Comparison of ENCODE assay signal across 20 cellular contexts in genomic region chr3:170463011-170463410, GRCh38. TPM values are rescaled to one million over a fixed set of nuclear protein-coding genes. Genes with fewer than 3 reads are reported as not detected.
DNase-seq lines count a peak whose midpoint lies in the region; ATAC-seq, FAIRE-seq and TF ChIP-seq lines count a peak whose summit lies in the region.
"Had no signal": no experiment of that assay in that cellular context is flagged by ENCODE, and none has a peak within 500 bp of the region (broad histone marks: within the 10 kb centered on the region; RNA-seq: fewer than 3 reads in every experiment).

No MANE protein-coding gene starts in this region.

- no peak overlapping the region for H3K27ac Mint-ChIP-seq in GM23338
- peak overlapping the region; percentile 26 for H3K27ac Mint-ChIP-seq in mesothelial cell of epicardium
- no peak overlapping the region for H3K27ac Mint-ChIP-seq in activated CD4-positive, alpha-beta memory T cell treated with anti-CD3 and anti-CD28 coated beads, Interleukin-2, amount 10 ng/mL, durations not matched to agents 7 days and 5 days
- H3K27ac Mint-ChIP-seq: CD4-positive, alpha-beta memory T cell; H9 had no signal

- H3K36me3 Mint-ChIP-seq in GM23338 (ENCODE audit: low read depth), result no peaks in the 10 kb centered on the region
- H3K36me3 Mint-ChIP-seq in mesothelial cell of epicardium, result no peaks in the 10 kb centered on the region
- no peaks in the 10 kb centered on the region for H3K36me3 Mint-ChIP-seq in activated CD4-positive, alpha-beta memory T cell treated with anti-CD3 and anti-CD28 coated beads, Interleukin-2, amount 10 ng/mL, durations not matched to agents 7 days and 5 days (ENCODE audit: low read depth)
- H3K36me3 Mint-ChIP-seq: CD4-positive, alpha-beta memory T cell had no signal

- 0 out of 2 replicates have a peak overlapping the region, but pooled peaks have one; percentile 30 for H2AFZ ChIP-seq in GM23338

- FAIRE-seq in small intestine (lab: Jason Lieb, UNC), result no peak
- FAIRE-seq: GM12891, GM18507 had no signal

- H3K36me3 ChIP-seq in GM23338 (ENCODE audit: insufficient read depth) (no peaks in the 10 kb centered on the region), small intestine (ENCODE audit: control insufficient read depth in 2 of 2, insufficient read depth in 2 of 2, low read length in 2 of 2) (no peaks in the 10 kb centered on the region)

- CTCF ChIA-PET in activated CD4-positive, alpha-beta memory T cell treated with anti-CD3 and anti-CD28 coated beads, Interleukin-2, amount 10 ng/mL, durations not matched to agents 7 days and 5 days (lab: Charles Lee), result interaction anchor here (1.0 to 1.4 kb wide), 2 partner anchors 50 to 70 kb away, joined by 3 to 4 read pairs; no protein-coding TSS in a partner anchor

- no peaks in the 10 kb centered on the region for H4K20me1 ChIP-seq in GM23338 (replicated peaks; ENCODE audit: insufficient read depth)

- TF ChIP-seq CTCF in GM23338 (conservative IDR thresholded peaks at IDR 0.05; ENCODE audit: low read depth in 2 of 2) (no peak), epithelial cell of esophagus (IDR thresholded peaks at IDR 0.05; ENCODE audit: insufficient read depth, low read depth, low read length, missing control alignments) (no peak), mesothelial cell of epicardium (IDR thresholded peaks at IDR 0.05; ENCODE audit: unreplicated experiment) (no peak), GM20000 (IDR thresholded peaks at IDR 0.05; ENCODE audit: extremely low read depth, missing control alignments) (no peak)

- H3K27me3 ChIP-seq in GM23338 (ENCODE audit: insufficient read depth) (no peaks in the 10 kb centered on the region), small intestine (ENCODE audit: control insufficient read depth in 2 of 2, insufficient read depth in 2 of 2, low read length in 2 of 2) (peaks cover 0 to 4% of the 10 kb centered on the region in 2 donors)

- H3K4me3 ChIP-seq in GM23338, result no peak overlapping the region
- no peak overlapping the region for H3K4me3 ChIP-seq in epithelial cell of esophagus (ENCODE audit: low read length)
- H3K4me3 ChIP-seq in small intestine (ENCODE audit: low read depth in 1 of 2, low read length in 2 of 2), result no peak overlapping the region

- DNase-seq in GM23338 (ENCODE audit: low spot score) (no peak), epithelial cell of esophagus (ENCODE audit: low read depth) (peak; percentile 43), mesothelial cell of epicardium (ENCODE audit: low spot score in 2 of 2, unreplicated experiment in 2 of 2) (peak in 1 of 2 experiments; percentile 11), renal cortical epithelial cell (ENCODE audit: low read depth) (peak; percentile 22), small intestine (no peak), GM20000 (ENCODE audit: low spot score) (no peak)
- no peak for DNase-seq in activated CD4-positive, alpha-beta memory T cell treated with anti-CD3 and anti-CD28 coated beads, Interleukin-2, amount 10 ng/mL, durations not matched to agents 7 days and 5 days
- DNase-seq: C1 segment of cervical spinal cord; Calu3; CD4-positive, alpha-beta memory T cell; COR-L47; DMS53; DMS79 treated with DMSO at 0.1 percent for 48 hours; GF-D8; H9 had no signal

- H3K9me3 Mint-ChIP-seq in GM23338, result no peaks in the 10 kb centered on the region
- H3K9me3 Mint-ChIP-seq in mesothelial cell of epicardium, result no peaks in the 10 kb centered on the region
- no peaks in the 10 kb centered on the region for H3K9me3 Mint-ChIP-seq in activated CD4-positive, alpha-beta memory T cell treated with anti-CD3 and anti-CD28 coated beads, Interleukin-2, amount 10 ng/mL, durations not matched to agents 7 days and 5 days
- H3K9me3 Mint-ChIP-seq: H9 had no signal

- peaks cover 29% of the 10 kb centered on the region for H3K4me1 ChIP-seq in GM23338 (ENCODE audit: insufficient read depth)
- H3K4me1 ChIP-seq in small intestine (ENCODE audit: control insufficient read depth in 2 of 2, insufficient read depth in 1 of 2, low read depth in 1 of 2, low read length in 1 of 2), result peaks cover 0 to 2% of the 10 kb centered on the region in 2 donors

- POLR2A ChIA-PET in activated CD4-positive, alpha-beta memory T cell treated with anti-CD3 and anti-CD28 coated beads, Interleukin-2, amount 10 ng/mL, durations not matched to agents 7 days and 5 days (lab: Charles Lee), result no interaction called here

- H3K9me3 ChIP-seq in small intestine (ENCODE audit: control insufficient read depth, low read depth), result no peaks in the 10 kb centered on the region

- no peaks in the 10 kb centered on the region for H3K9me2 ChIP-seq in GM23338 (ENCODE audit: insufficient read depth)

- 69 to 79% (median 78%) methylated on average over 4 of the region's 4 CpGs for WGBS in small intestine, 3 donors

- no peak overlapping the region for H3K4me3 Mint-ChIP-seq in GM23338
- H3K4me3 Mint-ChIP-seq in mesothelial cell of epicardium, result no peak overlapping the region
- no peak overlapping the region for H3K4me3 Mint-ChIP-seq in activated CD4-positive, alpha-beta memory T cell treated with anti-CD3 and anti-CD28 coated beads, Interleukin-2, amount 10 ng/mL, durations not matched to agents 7 days and 5 days
- H3K4me3 Mint-ChIP-seq: CD4-positive, alpha-beta memory T cell; H9 had no signal

- ATAC-seq in GM23338, result no peak
- ATAC-seq: HCT116 had no signal

- no peak overlapping the region for H3K4me2 ChIP-seq in GM23338

- no peaks in the 10 kb centered on the region for H3F3A ChIP-seq in GM23338 (replicated peaks; ENCODE audit: low read depth)

- H3K27me3 Mint-ChIP-seq in GM23338 (ENCODE audit: insufficient read depth, low read depth, poor library complexity) (no peaks in the 10 kb centered on the region), mesothelial cell of epicardium (ENCODE audit: low read depth) (no peaks in the 10 kb centered on the region)
- peaks cover 25% of the 10 kb centered on the region for H3K27me3 Mint-ChIP-seq in activated CD4-positive, alpha-beta memory T cell treated with anti-CD3 and anti-CD28 coated beads, Interleukin-2, amount 10 ng/mL, durations not matched to agents 7 days and 5 days

- H3K4me1 Mint-ChIP-seq in GM23338 (peaks cover 26% of the 10 kb centered on the region; the same call in 2 of the 3 replicates), mesothelial cell of epicardium (peaks cover 68% of the 10 kb centered on the region)
- no peaks in the 10 kb centered on the region for H3K4me1 Mint-ChIP-seq in activated CD4-positive, alpha-beta memory T cell treated with anti-CD3 and anti-CD28 coated beads, Interleukin-2, amount 10 ng/mL, durations not matched to agents 7 days and 5 days
- H3K4me1 Mint-ChIP-seq: CD4-positive, alpha-beta memory T cell had no signal

- H3K27ac ChIP-seq in GM23338 (ENCODE audit: low read depth) (no peak overlapping the region), small intestine (ENCODE audit: low read depth in 1 of 2, low read length in 1 of 2) (no peak overlapping the region)

- no peaks in the 10 kb centered on the region for H3K79me2 ChIP-seq in GM23338 (replicated peaks; ENCODE audit: insufficient read depth)

TF ChIP-seq in GM23338, 12 proteins besides CTCF, POLR2A, EP300 and RAD21 (continues in another document):
- TF ChIP-seq STAT1 (IDR thresholded peaks at IDR 0.05; ENCODE audit: unreplicated experiment) (no peak), EZH2 (IDR thresholded peaks at IDR 0.05; ENCODE audit: low read depth, unreplicated experiment) (no peak), ZNF331 (CRISPR knock-in tag; IDR thresholded peaks at IDR 0.05; ENCODE audit: low read depth) (no peak), JUNB (IDR thresholded peaks at IDR 0.05; ENCODE audit: unreplicated experiment) (no peak), ETS1 (IDR thresholded peaks at IDR 0.05) (no peak), EZH2phosphoT487 (IDR thresholded peaks at IDR 0.05; ENCODE audit: unreplicated experiment) (no peak), ZNF114 (CRISPR knock-in tag; IDR thresholded peaks at IDR 0.05) (no peak)

RNA-seq across cellular contexts. Expression of gene CLDN11, which starts 44.3 kb away (rescaled TPM):
- total RNA-seq in GM23338 (2014; rRNA removed; shearing (Covaris generic)), result 8.1 and 8.3 TPM in 2 replicates
- polyA plus RNA-seq in GM23338 (2016; fragmentation: Nextera tagmentation; extraction: Ambion mirVana) (5.2 and 6.8 TPM in 2 replicates), small intestine (1 to 10 TPM in 1 of 3 donors, under 1 TPM in 2; 0.45 to 6.5 (median 0.54) TPM)
- total RNA-seq in mesothelial cell of epicardium (153 to 168 TPM (median 164 TPM) in 3 replicates), renal cortical epithelial cell (17.5 and 27.5 TPM in 2 replicates)
- not detected for total RNA-seq in activated CD4-positive, alpha-beta memory T cell treated with anti-CD3 and anti-CD28 coated beads, Interleukin-2, amount 10 ng/mL, durations not matched to agents 7 days and 5 days
- total RNA-seq: A172, A673 had no signal
- polyA plus RNA-seq: CD4-positive, alpha-beta memory T cell had no signal

Comparison
In these comparisons a context has a peak if more than half of its experiments do, and no peak if none do; other contexts are left out.
1. DNase-seq: peak in epithelial cell of esophagus (single experiment) and renal cortical epithelial cell (single experiment); none in GM23338 (single experiment), small intestine (single experiment), activated CD4-positive, alpha-beta memory T cell treated with anti-CD3 and anti-CD28 coated beads, Interleukin-2, amount 10 ng/mL, durations not matched to agents 7 days and 5 days (single experiment) and GM20000 (single experiment).